Comparison of ENCODE assay signal across 8 cellular contexts in genomic region chr22:37696260-37696656, GRCh38. TPM values are rescaled to one million over a fixed set of nuclear protein-coding genes. Genes with fewer than 3 reads are reported as not detected.
A peak's percentile ranks its signal among the peaks of the same experiment; 100 is the strongest.
DNase-seq lines count a peak whose midpoint lies in the region; ATAC-seq and TF ChIP-seq lines count a peak whose summit lies in the region.
"Not testable (repeated sequence)": the region's sequence is repeated elsewhere in the genome, so short reads cannot be mapped to it uniquely, and the experiment has no call there.

No MANE protein-coding gene starts in this region.

- BruUV-seq in HCT116 (replicated peaks; lab: Mats Ljungman, UMichigan): not testable (repeated sequence)

- TF ChIP-seq POLR2A in HCT116 (IDR thresholded peaks at IDR 0.05; ENCODE audit: borderline replicate concordance, extremely low read depth, insufficient read depth, insufficient read length): not testable (repeated sequence)

- RAD21 ChIA-PET in HCT116 (lab: Charles Lee; ENCODE audit: low non-redundant PET in 1 of 2, low total read pairs in 2 of 2, uncharacterized antibody in 2 of 2, unreplicated experiment in 2 of 2): interaction anchor here in 1 of 2 experiments (0.6 kb wide), 3 partner anchors 38 to 77 kb away, joined by 3 to 4 read pairs (median 3); partner anchors contain the start of gene PDXP

- not testable (repeated sequence) for H3F3A ChIP-seq in neural cell (ENCODE audit: insufficient read depth, low read length, poor library complexity, severe bottlenecking)

- peaks cover 15% of the 10 kb centered on the region for H3K4me1 Mint-ChIP-seq in activated naive CD4-positive, alpha-beta T cell treated with anti-CD3 and anti-CD28 coated beads, Interleukin-2, amount 10 ng/mL, durations not matched to agents 7 days and 5 days

- not testable (repeated sequence) for H3K27me3 Mint-ChIP-seq in activated naive CD4-positive, alpha-beta T cell treated with anti-CD3 and anti-CD28 coated beads, Interleukin-2, amount 10 ng/mL, durations not matched to agents 7 days and 5 days

- H4K20me1 ChIP-seq in HCT116 (ENCODE audit: insufficient read depth); hepatocyte (ENCODE audit: insufficient read depth, poor library complexity, severe bottlenecking); neural cell (ENCODE audit: insufficient read depth): not testable (repeated sequence)

- not testable (repeated sequence) for H3K9me2 ChIP-seq in HCT116 (ENCODE audit: insufficient read depth); hepatocyte (replicated peaks; ENCODE audit: insufficient read depth); neural cell (ENCODE audit: insufficient read depth, low read length)

- peak overlapping the region; percentile 52 for H3K4me3 ChIP-seq in AG04449 (ENCODE audit: low read depth, low read length)
- H3K4me3 ChIP-seq in HCT116 (replicated peaks in 1 of 2; ENCODE audit: low read depth in 1 of 2, low read length in 2 of 2): peak overlapping the region in 1 of 2 experiments; percentile 25; a peak in 1 of 4 replicates
- H3K4me3 ChIP-seq in SK-N-MC: peak overlapping the region; percentile 61
- H3K4me3 ChIP-seq in dorsolateral prefrontal cortex: peak overlapping the region in 57 of 59 donors; percentile 8 to 61 (median 43)
- not testable (repeated sequence) for H3K4me3 ChIP-seq in hepatocyte
- peak overlapping the region; percentile 92 for H3K4me3 ChIP-seq in neural cell (ENCODE audit: low read length)
- peak overlapping the region; percentile 43 to 61 (median 56) for H3K4me3 ChIP-seq in skeletal muscle tissue (ENCODE audit: low read length in 3 of 3)

- H3K4me2 ChIP-seq in HCT116 (ENCODE audit: low read length): peak overlapping the region; percentile 57; the same call in 1 of the 2 replicates
- peak overlapping the region; percentile 76 for H3K4me2 ChIP-seq in hepatocyte
- H3K4me2 ChIP-seq in neural cell (ENCODE audit: low read length): peak overlapping the region; percentile 51

- POLR2A ChIA-PET in AG04449 (lab: Yijun Ruan, JAX): interaction anchor here (0.6 to 2.0 kb wide), 4 partner anchors 10 to 45 kb away, joined by 3 to 14 read pairs (median 6); partner anchors contain the start of genes LGALS1 and NOL12
- POLR2A ChIA-PET in HCT116 (lab: Charles Lee): interaction anchor here (0.6 to 0.7 kb wide), 2 partner anchors 19 to 32 kb away, joined by 3 read pairs; no protein-coding TSS in a partner anchor

- H3K9ac ChIP-seq in HCT116 (ENCODE audit: low read length): peak overlapping the region; percentile 9; the same call in 1 of the 2 replicates
- H3K9ac ChIP-seq in SK-N-MC (ENCODE audit: insufficient read length): not testable (repeated sequence)
- peak overlapping the region; percentile 90 for H3K9ac ChIP-seq in neural cell (ENCODE audit: low read length)
- peak overlapping the region in 2 of 3 donors; percentile 23 to 68 for H3K9ac ChIP-seq in skeletal muscle tissue (ENCODE audit: low read depth in 1 of 3, low read length in 3 of 3)

- DNase-seq in AG04449 (ENCODE audit: low read depth, low spot score); HCT116 (ENCODE audit: low read depth, low spot score); SK-N-MC (ENCODE audit: low read depth, low spot score); activated naive CD4-positive, alpha-beta T cell treated with anti-CD3 and anti-CD28 coated beads, Interleukin-2, amount 10 ng/mL, durations not matched to agents 7 days and 5 days; dorsolateral prefrontal cortex; hepatocyte (ENCODE audit: low spot score): not testable (repeated sequence)

- not testable (repeated sequence) for H2AFZ ChIP-seq in HCT116 (ENCODE audit: low read depth, low read length, poor library complexity, severe bottlenecking); hepatocyte
- H2AFZ ChIP-seq in neural cell (ENCODE audit: low read depth, low read length): peak overlapping the region; percentile 40

- intact Hi-C loops in HCT116 (cut with micrococcal nuclease): loop anchor here (5.0 kb wide), 1 partner anchor 46 kb away; no protein-coding TSS in a partner anchor
- intact Hi-C loops in dorsolateral prefrontal cortex (cut with DNase I): not testable (repeated sequence)

- H3K9me3 Mint-ChIP-seq in activated naive CD4-positive, alpha-beta T cell treated with anti-CD3 and anti-CD28 coated beads, Interleukin-2, amount 10 ng/mL, durations not matched to agents 7 days and 5 days: not testable (repeated sequence)

- TF ChIP-seq CTCF in AG04449 (IDR thresholded peaks at IDR 0.05; ENCODE audit: insufficient read depth, low read length, missing control alignments); HCT116 (IDR thresholded peaks at IDR 0.05 in 2 of 3, conservative IDR thresholded peaks at IDR 0.05 in 1 of 3; ENCODE audit: borderline replicate concordance in 1 of 3, insufficient read depth in 1 of 3, low read depth in 2 of 3, low read length in 2 of 3); dorsolateral prefrontal cortex (IDR thresholded peaks at IDR 0.05 in 54 of 56, conservative IDR thresholded peaks at IDR 0.05 in 2 of 56; ENCODE audit: low read depth in 1 of 56, partially characterized antibody in 56 of 56); hepatocyte (IDR thresholded peaks at IDR 0.05; ENCODE audit: poor library complexity); neural cell (IDR thresholded peaks at IDR 0.05; ENCODE audit: poor library complexity, severe bottlenecking): not testable (repeated sequence)

- 36% methylated on average over 13 of the region's 13 CpGs for WGBS in hepatocyte (ENCODE audit: low lambda C conversion rate, missing lambda C conversion rate)

- H3K36me3 Mint-ChIP-seq in activated naive CD4-positive, alpha-beta T cell treated with anti-CD3 and anti-CD28 coated beads, Interleukin-2, amount 10 ng/mL, durations not matched to agents 7 days and 5 days: peaks cover 13% of the 10 kb centered on the region

- not testable (repeated sequence) for TF ChIP-seq RAD21 in HCT116 (IDR thresholded peaks at IDR 0.05; ENCODE audit: low read depth); neural cell (conservative IDR thresholded peaks at IDR 0.05)

- H3K4me3 Mint-ChIP-seq in activated naive CD4-positive, alpha-beta T cell treated with anti-CD3 and anti-CD28 coated beads, Interleukin-2, amount 10 ng/mL, durations not matched to agents 7 days and 5 days: peak overlapping the region; percentile 46

- H3K27me3 ChIP-seq in HCT116 (ENCODE audit: insufficient read depth, low read length); dorsolateral prefrontal cortex; hepatocyte; neural cell (ENCODE audit: insufficient read depth, low read depth, low read length); skeletal muscle tissue (ENCODE audit: control insufficient read depth in 3 of 3, insufficient read depth in 3 of 3, low read length in 3 of 3): not testable (repeated sequence)

- TF ChIP-seq EP300 in neural cell (conservative IDR thresholded peaks at IDR 0.05; ENCODE audit: poor library complexity, severe bottlenecking): not testable (repeated sequence)

- H3K27ac Mint-ChIP-seq in activated naive CD4-positive, alpha-beta T cell treated with anti-CD3 and anti-CD28 coated beads, Interleukin-2, amount 10 ng/mL, durations not matched to agents 7 days and 5 days: peak overlapping the region; percentile 67

- H3K79me2 ChIP-seq in HCT116 (ENCODE audit: insufficient read depth, low read length); hepatocyte: not testable (repeated sequence)
- peaks cover 12% of the 10 kb centered on the region for H3K79me2 ChIP-seq in neural cell (replicated peaks; ENCODE audit: insufficient read depth, low read length)

- H3K36me3 ChIP-seq in HCT116 (ENCODE audit: control insufficient read depth in 1 of 2, insufficient read depth in 2 of 2, low read length in 2 of 2) (peaks cover 2 to 16% of the 10 kb centered on the region in 2 experiments; a peak in 3 of 4 replicates), SK-N-MC (ENCODE audit: insufficient read depth, low read length) (peaks cover 23% of the 10 kb centered on the region), skeletal muscle tissue (ENCODE audit: control insufficient read depth in 3 of 3, insufficient read depth in 3 of 3, low read length in 3 of 3) (peaks cover 19 to 24% (median 20%) of the 10 kb centered on the region in 3 donors)
- H3K36me3 ChIP-seq in hepatocyte (replicated peaks; ENCODE audit: insufficient read depth, low read depth); neural cell (ENCODE audit: insufficient read depth, low read length): not testable (repeated sequence)

- 0 out of 2 replicates have a peak overlapping the region, but pooled peaks have one; percentile 36 for H3K27ac ChIP-seq in HCT116 (ENCODE audit: low read depth, low read length)
- H3K27ac ChIP-seq in SK-N-MC; skeletal muscle tissue (ENCODE audit: low read depth, low read length): not testable (repeated sequence)
- H3K27ac ChIP-seq in dorsolateral prefrontal cortex: peak overlapping the region in 8 of 59 donors; percentile 9 to 44 (median 31)
- H3K27ac ChIP-seq in hepatocyte: peak overlapping the region; percentile 29
- peak overlapping the region; percentile 89 for H3K27ac ChIP-seq in neural cell (ENCODE audit: low read length)

- ATAC-seq in HCT116: not testable (repeated sequence)

- CTCF ChIA-PET in AG04449 (lab: Yijun Ruan, JAX) (interaction anchor here (0.7 to 5.5 kb wide), 14 partner anchors 9 to 167 kb away, joined by 3 to 69 read pairs (median 4); partner anchors contain the start of gene NOL12), HCT116 (lab: Charles Lee) (interaction anchor here (1.3 kb wide), 1 partner anchor 59 kb away, joined by 3 read pairs; no protein-coding TSS in a partner anchor)
- CTCF ChIA-PET in activated naive CD4-positive, alpha-beta T cell treated with anti-CD3 and anti-CD28 coated beads, Interleukin-2, amount 10 ng/mL, durations not matched to agents 7 days and 5 days (lab: Charles Lee): interaction anchor here (1.3 to 3.0 kb wide), 4 partner anchors 10 to 64 kb away, joined by 3 to 10 read pairs (median 5); partner anchors contain the start of gene NOL12

- H3K4me1 ChIP-seq in HCT116 (ENCODE audit: control insufficient read depth in 1 of 2, insufficient read depth in 2 of 2, low read length in 2 of 2): peaks cover 9 to 24% of the 10 kb centered on the region in 2 experiments; a peak in 3 of 4 replicates
- not testable (repeated sequence) for H3K4me1 ChIP-seq in hepatocyte (ENCODE audit: insufficient read depth)
- H3K4me1 ChIP-seq in skeletal muscle tissue (ENCODE audit: control insufficient read depth in 3 of 3, insufficient read depth in 3 of 3, low read length in 3 of 3): peaks cover 10 to 13% (median 12%) of the 10 kb centered on the region in 3 donors

- H3K9me3 ChIP-seq in HCT116 (ENCODE audit: control insufficient read depth in 1 of 2, insufficient read depth in 1 of 2, low read depth in 1 of 2, low read length in 2 of 2); SK-N-MC (ENCODE audit: low read depth, low read length); hepatocyte (ENCODE audit: low read depth); neural cell (ENCODE audit: low read length); skeletal muscle tissue (ENCODE audit: control insufficient read depth in 3 of 3, low read length in 3 of 3): not testable (repeated sequence)

RNA-seq across cellular contexts. Expression of gene TRIOBP, which starts 0.6 kb away (rescaled TPM):
- total RNA-seq in HCT116 (2021; ENCODE audit: unreplicated experiment) (244 TPM), dorsolateral prefrontal cortex (10 to 100 TPM in 114 of 120 experiments, 1 to 10 TPM in 6; 7.5 to 29.3 (median 14.5) TPM), hepatocyte (51.2 and 57.2 TPM in 2 replicates), skeletal muscle tissue (26.6 TPM)
- 229 and 253 TPM in 2 replicates for polyA plus RNA-seq in HCT116 (2012)
- polyA plus RNA-seq in hepatocyte (96.1 and 97.4 TPM in 2 replicates), neural cell (9.2 and 16.2 TPM in 2 replicates)
- 17.5 and 18.2 TPM in 2 replicates for polyA minus RNA-seq in neural cell

RNA-seq across cellular contexts. Expression of gene NOL12, which starts 10.1 kb away (rescaled TPM):
- total RNA-seq in HCT116 (2021; ENCODE audit: unreplicated experiment) (31.4 TPM), dorsolateral prefrontal cortex (10 to 100 TPM; 14.9 to 41.9 (median 27.5) TPM), hepatocyte (11.4 and 22.6 TPM in 2 replicates), skeletal muscle tissue (7.8 TPM)
- 19.2 and 28.2 TPM in 2 replicates for polyA plus RNA-seq in HCT116 (2012)
- polyA plus RNA-seq in hepatocyte (27.6 and 31.9 TPM in 2 replicates), neural cell (77.5 and 90.0 TPM in 2 replicates)
- polyA minus RNA-seq in neural cell: 19.7 and 23.5 TPM in 2 replicates

RNA-seq across cellular contexts. Expression of gene LGALS1, which starts 20.8 kb away (rescaled TPM):
- total RNA-seq in HCT116 (2021; ENCODE audit: unreplicated experiment): 1,080 TPM
- 2,758 and 2,875 TPM in 2 replicates for polyA plus RNA-seq in HCT116 (2012)
- total RNA-seq in dorsolateral prefrontal cortex: 100 to 1,000 TPM; 153 to 409 (median 258) TPM
- total RNA-seq in hepatocyte: 780 and 875 TPM in 2 replicates
- polyA plus RNA-seq in hepatocyte: 565 and 568 TPM in 2 replicates
- polyA plus RNA-seq in neural cell: not detected in 2 replicates
- 1.5 TPM in 1 of 2 replicates, not detected in the other for polyA minus RNA-seq in neural cell
- total RNA-seq in skeletal muscle tissue: 3,417 TPM

RNA-seq across cellular contexts. Expression of gene PDXP, which starts 37.7 kb away (rescaled TPM):
- total RNA-seq in HCT116 (2021; ENCODE audit: unreplicated experiment): 42.7 TPM
- polyA plus RNA-seq in HCT116 (2012): 43.9 and 52.6 TPM in 2 replicates
- 100 to 1,000 TPM in 119 of 120 experiments, 10 to 100 TPM in 1; 62.4 to 280 (median 189) TPM for total RNA-seq in dorsolateral prefrontal cortex
- total RNA-seq in hepatocyte: 15.0 and 18.3 TPM in 2 replicates
- polyA plus RNA-seq in hepatocyte: 25.0 and 27.6 TPM in 2 replicates
- 108 and 129 TPM in 2 replicates for polyA plus RNA-seq in neural cell
- polyA minus RNA-seq in neural cell: 91.5 and 104 TPM in 2 replicates
- total RNA-seq in skeletal muscle tissue: 8.9 TPM

RNA-seq across cellular contexts. Expression of gene SH3BP1, which starts 56.8 kb away (rescaled TPM):
- total RNA-seq in HCT116 (2021; ENCODE audit: unreplicated experiment): 48.4 TPM
- polyA plus RNA-seq in HCT116 (2012): 72.9 and 82.7 TPM in 2 replicates
- 10 to 100 TPM in 80 of 120 experiments, 1 to 10 TPM in 40; 5.9 to 31.1 (median 11.7) TPM for total RNA-seq in dorsolateral prefrontal cortex
- total RNA-seq in hepatocyte: 6.4 and 14.0 TPM in 2 replicates
- polyA plus RNA-seq in hepatocyte: 12.3 and 21.6 TPM in 2 replicates
- polyA plus RNA-seq in neural cell: 0.63 TPM in 1 of 2 replicates, not detected in the other
- 0.69 and 0.73 TPM in 2 replicates for polyA minus RNA-seq in neural cell
- 9.9 TPM for total RNA-seq in skeletal muscle tissue
